Comparison of ENCODE assay signal across 1 cellular context in the genomic region with DNA sequence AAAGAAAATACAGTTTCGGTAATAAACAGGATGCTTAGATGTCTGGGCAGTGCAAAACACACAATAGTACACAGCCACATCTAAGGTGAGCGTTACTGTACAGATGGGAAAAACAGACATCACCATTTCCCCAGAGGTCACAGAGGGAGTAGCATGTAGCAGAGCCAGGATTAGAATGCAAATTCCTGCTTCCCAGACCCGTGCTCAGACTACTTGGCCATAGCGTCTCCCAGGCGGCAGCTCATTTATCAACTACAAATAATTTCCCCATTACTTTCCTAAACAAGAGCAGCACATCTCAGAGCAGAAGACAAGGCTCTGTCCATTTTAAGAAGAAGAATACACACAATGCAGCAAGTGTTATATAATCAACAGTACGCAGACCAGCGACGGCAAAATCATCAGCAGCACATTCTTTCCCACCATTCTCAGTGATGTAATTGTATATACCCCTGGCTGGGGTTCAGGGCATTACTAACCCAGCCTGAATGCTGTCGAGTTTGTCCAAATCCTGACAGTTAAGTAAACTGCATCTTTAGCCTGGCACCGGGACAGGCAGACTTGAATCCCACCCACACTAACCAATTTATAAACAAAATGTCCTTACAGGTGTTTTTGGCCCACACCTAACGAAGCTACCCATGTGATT.
TF ChIP-seq lines count a peak whose summit lies in the region.

No MANE protein-coding gene starts in this region.

TF ChIP-seq in SK-N-SH treated with all-trans-retinoic acid at 6 μM for 48 hours, 23 proteins besides CTCF, POLR2A, EP300 and RAD21 (continued from another document):
- TF ChIP-seq CREB5 (CRISPR knock-in tag; IDR thresholded peaks at IDR 0.05; ENCODE audit: low read depth) = peak; percentile 79; the same call in 1 of the 2 replicates
- TF ChIP-seq ZNF8 (CRISPR knock-in tag; IDR thresholded peaks at IDR 0.05) = no peak
- no peak for TF ChIP-seq ZNF565 (CRISPR knock-in tag; conservative IDR thresholded peaks at IDR 0.05; ENCODE audit: low read depth)
